ENCODE assay signal across 1 cellular context in genomic region chr1:64472805-64473204, GRCh38.
TF ChIP-seq lines count a peak whose summit lies in the region.

No MANE protein-coding gene starts in this region.

TF ChIP-seq in H1, 55 proteins besides CTCF, POLR2A, EP300 and RAD21 (continued from another document):
- TF ChIP-seq CHD7 (IDR thresholded peaks at IDR 0.05; ENCODE audit: insufficient replicate concordance, low read length) (peak; percentile 91), NANOG (IDR thresholded peaks at IDR 0.05; ENCODE audit: insufficient read depth, low read depth, low read length, poor library complexity, severe bottlenecking) (peak; percentile 97), SIX5 (IDR thresholded peaks at IDR 0.05; ENCODE audit: low read depth, low read length) (peak; percentile 24; the same call in 1 of the 2 replicates), PHF8 (conservative IDR thresholded peaks at IDR 0.05; ENCODE audit: low read depth, low read length) (no peak), SUZ12 (IDR thresholded peaks at IDR 0.05; ENCODE audit: low read length) (no peak), CBX5 (IDR thresholded peaks at IDR 0.05; ENCODE audit: low read depth, low read length) (no peak), CEBPB (IDR thresholded peaks at IDR 0.05; ENCODE audit: low read depth, low read length) (no peak), JUN (IDR thresholded peaks at IDR 0.05; ENCODE audit: low read depth, low read length) (no peak), TCF12 (IDR thresholded peaks at IDR 0.05; ENCODE audit: low read depth, low read length) (0 out of 2 replicates have a peak, but pooled peaks have one; percentile 62), FOSL1 (IDR thresholded peaks at IDR 0.05; ENCODE audit: insufficient read depth, low read depth, low read length) (no peak), ATF2 (IDR thresholded peaks at IDR 0.05; ENCODE audit: low read length) (peak; percentile 60; the same call in 1 of the 2 replicates), MAFK (IDR thresholded peaks at IDR 0.05; ENCODE audit: low read depth, low read length) (0 out of 2 replicates have a peak, but pooled peaks have one; percentile 2), SP1 (IDR thresholded peaks at IDR 0.05; ENCODE audit: low read depth, low read length) (peak; percentile 75), POU5F1 (IDR thresholded peaks at IDR 0.05; ENCODE audit: low read depth, low read length) (peak; percentile 62), YY1 (IDR thresholded peaks at IDR 0.05; ENCODE audit: low read depth, low read length) (peak; percentile 88), KDM5A (IDR thresholded peaks at IDR 0.05; ENCODE audit: low read length) (no peak; the same call in 1 of the 2 replicates), HDAC2 (IDR thresholded peaks at IDR 0.05; ENCODE audit: borderline replicate concordance in 1 of 2, low read depth in 2 of 2, low read length in 2 of 2) (peak in 1 of 2 experiments; percentile 68; a peak in 1 of 4 replicates), E2F6 (IDR thresholded peaks at IDR 0.05) (no peak), CBX8 (IDR thresholded peaks at IDR 0.05; ENCODE audit: borderline replicate concordance, low read depth, low read length) (no peak), TAF1 (IDR thresholded peaks at IDR 0.05; ENCODE audit: low read depth, low read length) (no peak)
TF ChIP-seq in H1: peak in this region for 11.
